In genomic region chr15:41283653-41284424, GRCh38 we compare ENCODE assay signal across 1 cellular context.
TF ChIP-seq lines count a peak whose summit lies in the region.

No MANE protein-coding gene starts in this region.

TF ChIP-seq in HepG2, 621 proteins besides CTCF, POLR2A, EP300 and RAD21 (continued from another document and continues in another):
- TF ChIP-seq IRF1 (CRISPR knock-in tag; IDR thresholded peaks at IDR 0.05; ENCODE audit: low read depth), result no peak
- no peak for TF ChIP-seq DZIP1 (CRISPR knock-in tag; IDR thresholded peaks at IDR 0.05)
- TF ChIP-seq SUZ12 (IDR thresholded peaks at IDR 0.05; ENCODE audit: low read depth, low read length), result no peak
- no peak for TF ChIP-seq ZNF34 (CRISPR knock-in tag; IDR thresholded peaks at IDR 0.05; ENCODE audit: borderline replicate concordance)
- 0 out of 2 replicates have a peak, but pooled peaks have one; percentile 51 for TF ChIP-seq SIN3B (IDR thresholded peaks at IDR 0.05; ENCODE audit: low read length)
- TF ChIP-seq ZNF652 (CRISPR knock-in tag; IDR thresholded peaks at IDR 0.05; ENCODE audit: borderline replicate concordance, low read depth), result no peak
- TF ChIP-seq ADNP (CRISPR knock-in tag; IDR thresholded peaks at IDR 0.05), result no peak
- TF ChIP-seq ZBTB4 (CRISPR knock-in tag; IDR thresholded peaks at IDR 0.05; ENCODE audit: borderline replicate concordance), result no peak
- TF ChIP-seq PHF20 (CRISPR knock-in tag; IDR thresholded peaks at IDR 0.05), result peak; percentile 6; the same call in 1 of the 2 replicates
- TF ChIP-seq ZNF687 (CRISPR knock-in tag; IDR thresholded peaks at IDR 0.05), result peak; percentile 92
- TF ChIP-seq MNT (IDR thresholded peaks at IDR 0.05), result no peak
- no peak for TF ChIP-seq KLF12 (CRISPR knock-in tag; IDR thresholded peaks at IDR 0.05; ENCODE audit: borderline replicate concordance)
- peak; percentile 85 for TF ChIP-seq KDM2A (CRISPR knock-in tag; IDR thresholded peaks at IDR 0.05; ENCODE audit: borderline replicate concordance, low read depth)
- TF ChIP-seq CREM (IDR thresholded peaks at IDR 0.05), result peak; percentile 85
- no peak for TF ChIP-seq CREM (CRISPR knock-in tag; IDR thresholded peaks at IDR 0.05)
- no peak for TF ChIP-seq DMTF1 (CRISPR knock-in tag; IDR thresholded peaks at IDR 0.05)
- TF ChIP-seq TEF (CRISPR knock-in tag; IDR thresholded peaks at IDR 0.05), result no peak
- TF ChIP-seq ZBTB39 (CRISPR knock-in tag; IDR thresholded peaks at IDR 0.05), result no peak
- no peak for TF ChIP-seq ZNF280D (CRISPR knock-in tag; IDR thresholded peaks at IDR 0.05)
- no peak for TF ChIP-seq ZKSCAN1 (IDR thresholded peaks at IDR 0.05; ENCODE audit: low read length)
- no peak for TF ChIP-seq CSRNP1 (CRISPR knock-in tag; IDR thresholded peaks at IDR 0.05)
- TF ChIP-seq ZNF740 (CRISPR knock-in tag; IDR thresholded peaks at IDR 0.05), result no peak
- 0 out of 2 replicates have a peak, but pooled peaks have one; percentile 66 for TF ChIP-seq ZBTB3 (CRISPR knock-in tag; IDR thresholded peaks at IDR 0.05; ENCODE audit: borderline replicate concordance, low read depth)
- TF ChIP-seq U2AF1 (optimal IDR thresholded peaks at IDR 0.05; ENCODE audit: low read depth, low read length), result no peak
- TF ChIP-seq ZC3H4 (CRISPR knock-in tag; IDR thresholded peaks at IDR 0.05; ENCODE audit: borderline replicate concordance), result no peak
